In genomic region chr19:46422344-46422743, GRCh38 we compare ENCODE assay signal across 26 cellular contexts. TPM values are rescaled to one million over a fixed set of nuclear protein-coding genes. Genes with fewer than 3 reads are reported as not detected.
DNase-seq lines count a peak whose midpoint lies in the region; ATAC-seq, FAIRE-seq and TF ChIP-seq lines count a peak whose summit lies in the region.
"Had no signal": no experiment of that assay in that cellular context is flagged by ENCODE, and none has a peak within 500 bp of the region (broad histone marks: within the 10 kb centered on the region; RNA-seq: fewer than 3 reads in every experiment).

No MANE protein-coding gene starts in this region.

- TF ChIP-seq CTCF in HepG2 (CRISPR knock-in tag; IDR thresholded peaks at IDR 0.05) (no peak), right lobe of liver (IDR thresholded peaks at IDR 0.05) (no peak), K562 (IDR thresholded peaks at IDR 0.05 in 2 of 3, conservative IDR thresholded peaks at IDR 0.05 in 1 of 3; ENCODE audit: insufficient read depth in 2 of 3, low read depth in 1 of 3, low read length in 3 of 3) (no peak), lower lobe of right lung (IDR thresholded peaks at IDR 0.05) (no peak), tibial nerve (IDR thresholded peaks at IDR 0.05) (no peak)

- CTCF ChIA-PET in HepG2 (lab: Yijun Ruan, JAX; ENCODE audit: low intra/inter-chr PET ratio, low total read pairs) (no interaction called here), K562 (lab: Yijun Ruan, JAX; ENCODE audit: low intra/inter-chr PET ratio) (no interaction called here)

- H4K20me1 ChIP-seq in HepG2 (ENCODE audit: insufficient read depth, low read length) (no peaks in the 10 kb centered on the region), K562 (replicated peaks; ENCODE audit: control insufficient read depth, insufficient read depth, low read length) (no peaks in the 10 kb centered on the region)
- H4K20me1 ChIP-seq: BLaER1 treated with 17β-estradiol and CSF1 and Interleukin-3, amounts not matched to agents 10 nM and 100 nM had no signal

- H3K79me2 ChIP-seq in HepG2 (ENCODE audit: insufficient read depth, low read length) (no peaks in the 10 kb centered on the region), K562 (ENCODE audit: control insufficient read depth, insufficient read depth, low read length) (no peaks in the 10 kb centered on the region)

- H3K27me3 ChIP-seq in HepG2 (ENCODE audit: control insufficient read depth in 1 of 2, insufficient read depth in 2 of 2, low read length in 2 of 2): no peaks in the 10 kb centered on the region
- peaks cover 0 to 4% of the 10 kb centered on the region in 2 donors for H3K27me3 ChIP-seq in right lobe of liver
- H3K27me3 ChIP-seq in K562 (ENCODE audit: control insufficient read depth in 2 of 2, insufficient read depth in 2 of 2, low read length in 2 of 2): peaks cover 10 to 16% of the 10 kb centered on the region in 2 experiments; a peak in 3 of 5 replicates
- peaks cover 21% of the 10 kb centered on the region for H3K27me3 ChIP-seq in lower lobe of right lung (ENCODE audit: low read depth)
- H3K27me3 ChIP-seq in tibial nerve: peaks cover 0 to 17% of the 10 kb centered on the region in 2 donors
- H3K27me3 ChIP-seq: BE2C had no signal

- WGBS in HepG2 (ENCODE audit: low lambda C conversion rate): 29% methylated on average over 2 of the region's 2 CpGs
- no CpG with 5 or more reads among the region's 2 CpGs for WGBS in right lobe of liver (ENCODE audit: insufficient coverage, low coverage, low lambda C conversion rate, missing lambda C conversion rate)
- WGBS in K562 (ENCODE audit: insufficient coverage, low coverage, missing lambda C conversion rate): 31% methylated on average over 2 of the region's 2 CpGs
- WGBS in tibial nerve, 2 donors: 66 to 87% methylated on average over 2 of the region's 2 CpGs

- FAIRE-seq in HepG2 (lab: Jason Lieb, UNC): no peak
- FAIRE-seq in K562 (lab: Jason Lieb, UNC): no peak
- FAIRE-seq: A204.1, D721Med, GM12878, GM19239, H54 had no signal

- no peak for TF ChIP-seq EP300 in HepG2 (IDR thresholded peaks at IDR 0.05; ENCODE audit: low read depth in 2 of 2, low read length in 2 of 2)
- TF ChIP-seq EP300 in HepG2 (CRISPR knock-in tag; IDR thresholded peaks at IDR 0.05; ENCODE audit: borderline replicate concordance): no peak
- no peak for TF ChIP-seq EP300 in K562 (IDR thresholded peaks at IDR 0.05; ENCODE audit: low read length)
- TF ChIP-seq EP300 in tibial nerve (IDR thresholded peaks at IDR 0.05): no peak

- H3K27ac ChIP-seq in HepG2 (ENCODE audit: extremely low read length, insufficient read depth, low read length): no peak overlapping the region
- H3K27ac ChIP-seq in right lobe of liver: no peak overlapping the region
- H3K27ac ChIP-seq in K562 (ENCODE audit: extremely low read depth, low read depth, low read length): no peak overlapping the region
- H3K27ac ChIP-seq in lower lobe of right lung: no peak overlapping the region
- H3K27ac ChIP-seq in tibial nerve: no peak overlapping the region
- H3K27ac ChIP-seq: 22Rv1; BLaER1 treated with 17β-estradiol and CSF1 and Interleukin-3, amounts not matched to agents 10 nM and 100 nM had no signal

- H3K4me3 ChIP-seq in HepG2 (replicated peaks in 1 of 3; ENCODE audit: insufficient read depth in 1 of 3, low read depth in 2 of 3, low read length in 3 of 3) (no peak overlapping the region), right lobe of liver (no peak overlapping the region), K562 (no peak overlapping the region), lower lobe of right lung (no peak overlapping the region), tibial nerve (no peak overlapping the region)
- H3K4me3 ChIP-seq: BLaER1 treated with 17β-estradiol and CSF1 and Interleukin-3, amounts not matched to agents 10 nM and 100 nM; GM12878; GM23338; HAP-1 had no signal

- H3K9ac ChIP-seq in HepG2 (ENCODE audit: insufficient read depth, low read depth, low read length) (no peak overlapping the region), K562 (ENCODE audit: insufficient read depth in 1 of 2, low read depth in 2 of 2, low read length in 2 of 2) (no peak overlapping the region)
- H3K9ac ChIP-seq: BLaER1 treated with 17β-estradiol and CSF1 and Interleukin-3, amounts not matched to agents 10 nM and 100 nM had no signal

- BruUV-seq in HepG2 (replicated peaks; lab: Mats Ljungman, UMichigan) (no TSS peak), K562 (replicated peaks; lab: Mats Ljungman, UMichigan) (no TSS peak)

- H3K9me3 ChIP-seq in HepG2 (ENCODE audit: low read length) (no peaks in the 10 kb centered on the region), right lobe of liver (no peaks in the 10 kb centered on the region), K562 (replicated peaks; ENCODE audit: control insufficient read depth, insufficient read depth, low read depth, low read length) (no peaks in the 10 kb centered on the region), lower lobe of right lung (no peaks in the 10 kb centered on the region), tibial nerve (no peaks in the 10 kb centered on the region)
- H3K9me3 ChIP-seq: BE2C, HAP-1 had no signal

- no peak for TF ChIP-seq POLR2A in HepG2 (IDR thresholded peaks at IDR 0.05; ENCODE audit: insufficient read depth in 1 of 2, low read depth in 2 of 2, low read length in 2 of 2)
- TF ChIP-seq POLR2A in right lobe of liver (IDR thresholded peaks at IDR 0.05): no peak
- no peak for TF ChIP-seq POLR2A in K562 (conservative IDR thresholded peaks at IDR 0.05)
- no peak for TF ChIP-seq POLR2A in tibial nerve (IDR thresholded peaks at IDR 0.05)
- no peak for TF ChIP-seq POLR2A in erythroblast (IDR thresholded peaks at IDR 0.05; ENCODE audit: low read length)

- no peak for DNase-seq in HepG2 (ENCODE audit: low spot score)
- no peak for DNase-seq in right lobe of liver
- no peak for DNase-seq in K562 (ENCODE audit: extremely low read depth in 1 of 4, low spot score in 3 of 4)
- DNase-seq in lower lobe of right lung: peak; percentile 1
- no peak for DNase-seq in tibial nerve (ENCODE audit: low spot score in 2 of 2)
- no peak for DNase-seq in stimulated activated CD4-positive, alpha-beta T cell treated with anti-CD3 and anti-CD28 coated beads, Interleukin-15, amount 100 ng/mL, for 24 hours
- no peak for DNase-seq in erythroblast (lab: John Stamatoyannopoulos, UW)
- DNase-seq: ACHN; AML-193; BE2C; CD4-positive, alpha-beta T cell; CD8-positive, alpha-beta memory T cell; DMS 273 treated with DMSO at 0.1 percent for 48 hours; DMS79; EL; GDM1 had no signal

- H3K9me1 ChIP-seq in K562 (ENCODE audit: control insufficient read depth, insufficient read depth, low read length): no peaks in the 10 kb centered on the region

- peaks cover 16% of the 10 kb centered on the region for H3K4me1 ChIP-seq in HepG2 (ENCODE audit: insufficient read depth, low read length)
- H3K4me1 ChIP-seq in right lobe of liver: peaks cover 0 to 4% (median 0%) of the 10 kb centered on the region in 4 donors
- H3K4me1 ChIP-seq in K562 (replicated peaks in 1 of 2; ENCODE audit: control insufficient read depth in 2 of 2, insufficient read depth in 2 of 2, low read length in 2 of 2): peaks cover 2 to 10% of the 10 kb centered on the region in 2 experiments; a peak in 2 of 5 replicates
- peaks cover 9% of the 10 kb centered on the region for H3K4me1 ChIP-seq in lower lobe of right lung
- H3K4me1 ChIP-seq in tibial nerve: peaks cover 0 to 8% (median 0%) of the 10 kb centered on the region in 4 donors
- H3K4me1 ChIP-seq: BE2C had no signal

- POLR2A ChIA-PET in HepG2 (lab: Yijun Ruan, JAX): no interaction called here
- POLR2A ChIA-PET in K562 (lab: Yijun Ruan, JAX): interaction anchor here (0.6 kb wide), 2 partner anchors 82 to 88 kb away, joined by 3 read pairs; no protein-coding TSS in a partner anchor

- TF ChIP-seq RAD21 in HepG2 (CRISPR knock-in tag; IDR thresholded peaks at IDR 0.05): no peak
- TF ChIP-seq RAD21 in K562 (CRISPR knock-in tag; conservative IDR thresholded peaks at IDR 0.05 in 1 of 2, IDR thresholded peaks at IDR 0.05 in 1 of 2): no peak

- in situ Hi-C loops in HepG2 (cut with HindIII; ENCODE audit: extremely low pct_ligation_motif_present, low pct_unique_long_range_greater_than_20kb) (no loop called here), K562 (cut with MboI) (no loop called here)

- no peak overlapping the region for H2AFZ ChIP-seq in HepG2 (ENCODE audit: low read length)
- H2AFZ ChIP-seq in K562 (ENCODE audit: low read depth, low read length): no peak overlapping the region
- H2AFZ ChIP-seq: GM23338 had no signal

- H3K36me3 ChIP-seq in HepG2 (replicated peaks in 1 of 2; ENCODE audit: control insufficient read depth in 1 of 2, insufficient read depth in 2 of 2, low read length in 2 of 2) (no peaks in the 10 kb centered on the region), right lobe of liver (no peaks in the 10 kb centered on the region), K562 (ENCODE audit: control insufficient read depth, insufficient read depth, low read length) (no peaks in the 10 kb centered on the region), lower lobe of right lung (no peaks in the 10 kb centered on the region), tibial nerve (no peaks in the 10 kb centered on the region)
- H3K36me3 ChIP-seq: BE2C; BLaER1 treated with 17β-estradiol and CSF1 and Interleukin-3, amounts not matched to agents 10 nM and 100 nM; HAP-1 had no signal

- H3K4me2 ChIP-seq in HepG2 (ENCODE audit: low read depth, low read length) (no peak overlapping the region), K562 (ENCODE audit: insufficient read depth, low read length) (no peak overlapping the region)
- H3K4me2 ChIP-seq: BLaER1 treated with 17β-estradiol and CSF1 and Interleukin-3, amounts not matched to agents 10 nM and 100 nM; GM23338 had no signal

- intact Hi-C loops in HepG2 (cut with micrococcal nuclease; ENCODE audit: unreplicated experiment) (no loop called here), right lobe of liver (cut with DNase I) (no loop called here), K562 (cut with micrococcal nuclease) (no loop called here), lower lobe of right lung (cut with DNase I) (no loop called here)

- ATAC-seq in HepG2 (no peak), right lobe of liver (no peak), K562 (no peak), lower lobe of right lung (no peak)
- ATAC-seq: GM12878, GM23338 had no signal

RNA-seq across cellular contexts. Expression of gene PNMA8C, which starts 6.4 kb away (rescaled TPM):
- not detected in 2 replicates for total RNA-seq in HepG2 (2016; rRNA removed; fragmentation: Illumina TruSeq; extraction: Trizol)
- total RNA-seq in HepG2 (2016; cell fraction: cytosol; rRNA removed; fragmentation: Illumina TruSeq; extraction: Trizol; ENCODE audit: low read depth): not detected in 2 replicates
- not detected in 2 replicates for total RNA-seq in HepG2 (2016; cell fraction: insoluble cytoplasmic fraction; rRNA removed; fragmentation: Illumina TruSeq; extraction: Trizol)
- total RNA-seq in HepG2 (2016; cell fraction: membrane; rRNA removed; fragmentation: Illumina TruSeq; extraction: Trizol): not detected in 2 replicates
- total RNA-seq in HepG2 (2016; cell fraction: nucleus; rRNA removed; fragmentation: Illumina TruSeq; extraction: Trizol): not detected in 2 replicates
- polyA plus RNA-seq in HepG2 (2011; rRNA removed): not detected in 2 replicates
- polyA plus RNA-seq in HepG2 (2011; cell fraction: cytosol; rRNA removed): not detected in 2 replicates
- polyA plus RNA-seq in HepG2 (2011; cell fraction: nucleus; rRNA removed): not detected in 2 replicates
- polyA plus RNA-seq in HepG2 (2012): not detected in 2 replicates
- not detected in 2 replicates for polyA plus RNA-seq in HepG2 (2016; cell fraction: cytosol; fragmentation: Illumina TruSeq; extraction: Trizol; ENCODE audit: low read depth)
- not detected in 2 replicates for polyA plus RNA-seq in HepG2 (2016; cell fraction: insoluble cytoplasmic fraction; fragmentation: Illumina TruSeq; extraction: Trizol; ENCODE audit: low read depth)
- not detected in 2 replicates for polyA plus RNA-seq in HepG2 (2016; cell fraction: membrane; fragmentation: Illumina TruSeq; extraction: Trizol; ENCODE audit: low read depth)
- not detected in 2 replicates for polyA plus RNA-seq in HepG2 (2016; cell fraction: nucleus; fragmentation: Illumina TruSeq; extraction: Trizol; ENCODE audit: insufficient read depth, low read depth)
- polyA minus RNA-seq in HepG2 (2011; rRNA and poly(A)+ RNA removed; ENCODE audit: low replicate concordance): 0.02 TPM in 1 of 2 replicates, not detected in the other
- polyA minus RNA-seq in HepG2 (2011; cell fraction: cytosol; rRNA and poly(A)+ RNA removed): not detected in 2 replicates
- not detected in 2 replicates for polyA minus RNA-seq in HepG2 (2011; cell fraction: nucleus; rRNA and poly(A)+ RNA removed)
- not detected for total RNA-seq in right lobe of liver
- 0.12 TPM in 1 of 2 replicates, not detected in the other for total RNA-seq in K562 (2011; cell fraction: chromatin; rRNA removed; ENCODE audit: low replicate concordance)
- total RNA-seq in K562 (2011; cell fraction: nucleolus; rRNA removed): not detected in 2 replicates
- not detected in 2 replicates for total RNA-seq in K562 (2011; cell fraction: nucleoplasm; rRNA removed)
- 0.04 and 0.05 TPM in 2 replicates for total RNA-seq in K562 (2014; rRNA removed)
- not detected in 2 replicates for total RNA-seq in K562 (2014; rRNA removed; fragmentation: Illumina TruSeq; extraction: Trizol)
- 0.04 TPM in 1 of 2 replicates, not detected in the other for total RNA-seq in K562 (2015; rRNA removed; fragmentation: Illumina TruSeq; extraction: Trizol)
- total RNA-seq in K562 (2021): 0.04 TPM in 1 of 2 replicates, not detected in the other
- polyA plus RNA-seq in K562 (2011; rRNA removed): 0.01 TPM in 1 of 2 replicates, not detected in the other
- polyA plus RNA-seq in K562 (2011; cell fraction: cytosol; rRNA removed): 0.01 TPM in 2 replicates
- 0.03 TPM in 1 of 2 replicates, not detected in the other for polyA plus RNA-seq in K562 (2011; cell fraction: nucleus; rRNA removed)
- 0.03 and 0.05 TPM in 2 replicates for polyA plus RNA-seq in K562 (2012)
- polyA plus RNA-seq in K562 (2014; fragmentation: Illumina TruSeq; extraction: Trizol): not detected in 2 replicates
- not detected for polyA plus RNA-seq in K562 (2014; fragmentation: Nextera tagmentation; extraction: Ambion mirVana)
- polyA plus RNA-seq in K562 (2014; rRNA removed): 0.05 TPM in 1 of 2 replicates, not detected in the other
- polyA minus RNA-seq in K562 (2011; rRNA and poly(A)+ RNA removed): not detected in 2 replicates
- not detected in 2 replicates for polyA minus RNA-seq in K562 (2011; cell fraction: cytosol; rRNA and poly(A)+ RNA removed)
- polyA minus RNA-seq in K562 (2011; cell fraction: nucleus; rRNA and poly(A)+ RNA removed): 0.11 TPM in 1 of 2 replicates, not detected in the other
- 0.18 TPM for total RNA-seq in lower lobe of right lung
- under 1 TPM in 1 of 4 donors, not detected in 3; 0.30 TPM for total RNA-seq in tibial nerve
- total RNA-seq: CD4-positive, alpha-beta T cell; CD8-positive, alpha-beta memory T cell; GM12878 had no signal
- polyA plus RNA-seq: CD14-positive monocyte; CD8-positive, alpha-beta memory T cell; GM12878 had no signal

RNA-seq across cellular contexts. Expression of gene CCDC8, which starts 9.0 kb away (rescaled TPM):
- 0.04 TPM in 1 of 2 replicates, not detected in the other for total RNA-seq in HepG2 (2016; rRNA removed; fragmentation: Illumina TruSeq; extraction: Trizol)
- total RNA-seq in HepG2 (2016; cell fraction: cytosol; rRNA removed; fragmentation: Illumina TruSeq; extraction: Trizol; ENCODE audit: low read depth): not detected in 2 replicates
- total RNA-seq in HepG2 (2016; cell fraction: insoluble cytoplasmic fraction; rRNA removed; fragmentation: Illumina TruSeq; extraction: Trizol): 0.06 TPM in 1 of 2 replicates, not detected in the other
- not detected in 2 replicates for total RNA-seq in HepG2 (2016; cell fraction: membrane; rRNA removed; fragmentation: Illumina TruSeq; extraction: Trizol)
- total RNA-seq in HepG2 (2016; cell fraction: nucleus; rRNA removed; fragmentation: Illumina TruSeq; extraction: Trizol): not detected in 2 replicates
- polyA plus RNA-seq in HepG2 (2011; rRNA removed): not detected in 2 replicates
- not detected in 2 replicates for polyA plus RNA-seq in HepG2 (2011; cell fraction: cytosol; rRNA removed)
- polyA plus RNA-seq in HepG2 (2011; cell fraction: nucleus; rRNA removed): not detected in 2 replicates
- not detected in 2 replicates for polyA plus RNA-seq in HepG2 (2012)
- polyA plus RNA-seq in HepG2 (2016; cell fraction: cytosol; fragmentation: Illumina TruSeq; extraction: Trizol; ENCODE audit: low read depth): not detected in 2 replicates
- polyA plus RNA-seq in HepG2 (2016; cell fraction: insoluble cytoplasmic fraction; fragmentation: Illumina TruSeq; extraction: Trizol; ENCODE audit: low read depth): not detected in 2 replicates
- polyA plus RNA-seq in HepG2 (2016; cell fraction: membrane; fragmentation: Illumina TruSeq; extraction: Trizol; ENCODE audit: low read depth): not detected in 2 replicates
- polyA plus RNA-seq in HepG2 (2016; cell fraction: nucleus; fragmentation: Illumina TruSeq; extraction: Trizol; ENCODE audit: insufficient read depth, low read depth): not detected in 2 replicates
- polyA minus RNA-seq in HepG2 (2011; rRNA and poly(A)+ RNA removed; ENCODE audit: low replicate concordance): not detected in 2 replicates
- not detected in 2 replicates for polyA minus RNA-seq in HepG2 (2011; cell fraction: cytosol; rRNA and poly(A)+ RNA removed)
- not detected in 2 replicates for polyA minus RNA-seq in HepG2 (2011; cell fraction: nucleus; rRNA and poly(A)+ RNA removed)
- total RNA-seq in right lobe of liver: under 1 TPM in 5 of 6 experiments, not detected in 1; 0.26 to 0.55 (median 0.44) TPM
- 10.0 and 21.6 TPM in 2 replicates for total RNA-seq in K562 (2011; cell fraction: chromatin; rRNA removed; ENCODE audit: low replicate concordance)
- total RNA-seq in K562 (2011; cell fraction: nucleolus; rRNA removed): 20.5 and 23.5 TPM in 2 replicates
- total RNA-seq in K562 (2011; cell fraction: nucleoplasm; rRNA removed): 15.2 and 15.6 TPM in 2 replicates
- total RNA-seq in K562 (2014; rRNA removed): 30.8 and 32.4 TPM in 2 replicates
- 6.6 and 9.7 TPM in 2 replicates for total RNA-seq in K562 (2014; rRNA removed; fragmentation: Illumina TruSeq; extraction: Trizol)
- 21.6 and 22.3 TPM in 2 replicates for total RNA-seq in K562 (2015; rRNA removed; fragmentation: Illumina TruSeq; extraction: Trizol)
- total RNA-seq in K562 (2021): 21.9 and 22.5 TPM in 2 replicates
- polyA plus RNA-seq in K562 (2011; rRNA removed): 8.0 and 9.1 TPM in 2 replicates
- polyA plus RNA-seq in K562 (2011; cell fraction: cytosol; rRNA removed): 7.9 and 13.0 TPM in 2 replicates
- polyA plus RNA-seq in K562 (2011; cell fraction: nucleus; rRNA removed): 6.3 and 8.5 TPM in 2 replicates
- 13.6 and 17.1 TPM in 2 replicates for polyA plus RNA-seq in K562 (2012)
- 15.6 and 17.8 TPM in 2 replicates for polyA plus RNA-seq in K562 (2014; fragmentation: Illumina TruSeq; extraction: Trizol)
- 1 to 10 TPM in 1 of 2 experiments, under 1 TPM in 1; 0.68 to 1.5 TPM for polyA plus RNA-seq in K562 (2014; fragmentation: Nextera tagmentation; extraction: Ambion mirVana)
- 19.9 and 20.8 TPM in 2 replicates for polyA plus RNA-seq in K562 (2014; rRNA removed)
- polyA minus RNA-seq in K562 (2011; rRNA and poly(A)+ RNA removed): 6.3 and 7.7 TPM in 2 replicates
- polyA minus RNA-seq in K562 (2011; cell fraction: cytosol; rRNA and poly(A)+ RNA removed): 9.2 and 11.5 TPM in 2 replicates
- polyA minus RNA-seq in K562 (2011; cell fraction: nucleus; rRNA and poly(A)+ RNA removed): 6.5 and 12.2 TPM in 2 replicates
- 9.1 TPM for total RNA-seq in lower lobe of right lung
- 1 to 10 TPM; 2.8 to 7.3 (median 5.0) TPM for total RNA-seq in tibial nerve
- total RNA-seq: CD4-positive, alpha-beta T cell; CD8-positive, alpha-beta memory T cell had no signal
- polyA plus RNA-seq: CD14-positive monocyte; CD8-positive, alpha-beta memory T cell had no signal

RNA-seq across cellular contexts. Expression of gene PNMA8A, which starts 49.0 kb away (rescaled TPM):
- total RNA-seq in HepG2 (2016; rRNA removed; fragmentation: Illumina TruSeq; extraction: Trizol) (0.44 and 0.51 TPM in 2 replicates), right lobe of liver (under 1 TPM in 4 of 6 experiments, not detected in 2; 0.06 to 0.26 (median 0.23) TPM), K562 (2014; rRNA removed) (13.3 and 16.6 TPM in 2 replicates), K562 (2014; rRNA removed; fragmentation: Illumina TruSeq; extraction: Trizol) (18.4 and 19.5 TPM in 2 replicates), K562 (2015; rRNA removed; fragmentation: Illumina TruSeq; extraction: Trizol) (18.3 and 18.6 TPM in 2 replicates), K562 (2021) (14.9 and 16.3 TPM in 2 replicates), lower lobe of right lung (1.5 TPM), tibial nerve (1 to 10 TPM in 3 of 4 donors, under 1 TPM in 1; 0.90 to 7.4 (median 3.4) TPM)
- total RNA-seq in HepG2 (2016; cell fraction: cytosol; rRNA removed; fragmentation: Illumina TruSeq; extraction: Trizol; ENCODE audit: low read depth): 0.10 TPM in 1 of 2 replicates, not detected in the other
- total RNA-seq in HepG2 (2016; cell fraction: insoluble cytoplasmic fraction; rRNA removed; fragmentation: Illumina TruSeq; extraction: Trizol): 0.41 and 0.56 TPM in 2 replicates
- total RNA-seq in HepG2 (2016; cell fraction: membrane; rRNA removed; fragmentation: Illumina TruSeq; extraction: Trizol): 0.28 and 0.52 TPM in 2 replicates
- total RNA-seq in HepG2 (2016; cell fraction: nucleus; rRNA removed; fragmentation: Illumina TruSeq; extraction: Trizol): 0.13 and 0.31 TPM in 2 replicates
- polyA plus RNA-seq in HepG2 (2011; rRNA removed) (0.13 TPM in 2 replicates), K562 (2011; rRNA removed) (20.1 and 23.8 TPM in 2 replicates), K562 (2014; fragmentation: Illumina TruSeq; extraction: Trizol) (17.8 and 18.5 TPM in 2 replicates), K562 (2014; fragmentation: Nextera tagmentation; extraction: Ambion mirVana) (1 to 10 TPM; 6.6 to 7.2 TPM), K562 (2014; rRNA removed) (13.2 and 16.7 TPM in 2 replicates)
- polyA plus RNA-seq in HepG2 (2011; cell fraction: cytosol; rRNA removed): 0.11 and 0.21 TPM in 2 replicates
- polyA plus RNA-seq in HepG2 (2011; cell fraction: nucleus; rRNA removed): 0.09 TPM in 1 of 2 replicates, not detected in the other
- polyA plus RNA-seq in HepG2 (2012): 0.15 and 0.33 TPM in 2 replicates
- polyA plus RNA-seq in HepG2 (2016; cell fraction: cytosol; fragmentation: Illumina TruSeq; extraction: Trizol; ENCODE audit: low read depth): 0.05 and 0.07 TPM in 2 replicates
- polyA plus RNA-seq in HepG2 (2016; cell fraction: insoluble cytoplasmic fraction; fragmentation: Illumina TruSeq; extraction: Trizol; ENCODE audit: low read depth): 0.50 and 0.56 TPM in 2 replicates
- 0.05 and 0.08 TPM in 2 replicates for polyA plus RNA-seq in HepG2 (2016; cell fraction: membrane; fragmentation: Illumina TruSeq; extraction: Trizol; ENCODE audit: low read depth)
- 0.18 and 0.40 TPM in 2 replicates for polyA plus RNA-seq in HepG2 (2016; cell fraction: nucleus; fragmentation: Illumina TruSeq; extraction: Trizol; ENCODE audit: insufficient read depth, low read depth)
- polyA minus RNA-seq in HepG2 (2011; rRNA and poly(A)+ RNA removed; ENCODE audit: low replicate concordance): 0.46 TPM in 1 of 2 replicates, not detected in the other
- polyA minus RNA-seq in HepG2 (2011; cell fraction: cytosol; rRNA and poly(A)+ RNA removed): 0.18 TPM in 1 of 2 replicates, not detected in the other
- not detected in 2 replicates for polyA minus RNA-seq in HepG2 (2011; cell fraction: nucleus; rRNA and poly(A)+ RNA removed)
- total RNA-seq in K562 (2011; cell fraction: chromatin; rRNA removed; ENCODE audit: low replicate concordance): 11.8 and 15.0 TPM in 2 replicates
- 9.9 and 10.7 TPM in 2 replicates for total RNA-seq in K562 (2011; cell fraction: nucleolus; rRNA removed)
- 13.3 and 16.0 TPM in 2 replicates for total RNA-seq in K562 (2011; cell fraction: nucleoplasm; rRNA removed)
- polyA plus RNA-seq in K562 (2011; cell fraction: cytosol; rRNA removed): 9.2 and 16.4 TPM in 2 replicates
- polyA plus RNA-seq in K562 (2011; cell fraction: nucleus; rRNA removed): 5.4 and 6.0 TPM in 2 replicates
- polyA plus RNA-seq in K562 (2012): 14.2 and 18.1 TPM in 2 replicates
- polyA minus RNA-seq in K562 (2011; rRNA and poly(A)+ RNA removed): 12.6 and 14.7 TPM in 2 replicates
- 7.6 and 8.3 TPM in 2 replicates for polyA minus RNA-seq in K562 (2011; cell fraction: cytosol; rRNA and poly(A)+ RNA removed)
- 2.0 and 4.9 TPM in 2 replicates for polyA minus RNA-seq in K562 (2011; cell fraction: nucleus; rRNA and poly(A)+ RNA removed)
- total RNA-seq: CD4-positive, alpha-beta T cell had no signal
- polyA plus RNA-seq: CD14-positive monocyte; CD8-positive, alpha-beta memory T cell had no signal

Comparison
In these comparisons a context has a peak if more than half of its experiments do, and no peak if none do; other contexts are left out.
1. Of the 241 proteins assayed by ChIP-seq in both HepG2 and K562: peak only in HepG2: MNT; only in K562: KDM1A and ZFP36; in both: none; in neither: 238.